21 cellular contexts compared by ENCODE assay signal in the genomic region with DNA sequence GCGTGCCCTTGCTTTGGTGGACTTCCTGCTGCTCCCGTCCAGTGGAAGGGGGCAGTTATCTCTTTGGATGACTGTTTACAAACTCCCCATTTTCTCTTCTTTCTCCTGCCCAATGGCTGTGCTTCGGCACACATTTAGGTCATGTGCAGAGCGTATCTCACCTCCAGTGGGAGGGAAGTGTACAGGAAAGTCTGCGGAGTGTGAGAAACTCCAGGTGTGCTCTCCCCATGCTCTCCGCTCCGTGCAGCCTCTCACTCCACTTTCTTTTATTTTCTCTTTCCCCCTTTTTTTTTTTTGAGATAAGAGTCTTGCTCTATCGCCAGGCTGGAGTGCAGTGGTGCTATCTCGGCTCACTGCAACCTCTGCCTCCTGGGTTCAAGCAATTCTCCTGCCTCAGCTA. TPM values are rescaled to one million over a fixed set of nuclear protein-coding genes. Genes with fewer than 3 reads are reported as not detected.
A peak's percentile ranks its signal among the peaks of the same experiment; 100 is the strongest.
DNase-seq lines count a peak whose midpoint lies in the region; ATAC-seq, FAIRE-seq and TF ChIP-seq lines count a peak whose summit lies in the region.
"Had no signal": no experiment of that assay in that cellular context is flagged by ENCODE, and none has a peak within 500 bp of the region (broad histone marks: within the 10 kb centered on the region; RNA-seq: fewer than 3 reads in every experiment).

No MANE protein-coding gene starts in this region.

- no peak overlapping the region for H3K23ac ChIP-seq in H1 (ENCODE audit: insufficient read length)

- no peak overlapping the region for H3K14ac ChIP-seq in H1 (ENCODE audit: insufficient read length)

- H3K79me1 ChIP-seq in H1 (ENCODE audit: low read depth, low read length), result no peaks in the 10 kb centered on the region

- H3K18ac ChIP-seq in H1 (ENCODE audit: extremely low read depth, low read length), result no peak overlapping the region

- H4K5ac ChIP-seq in H1 (ENCODE audit: insufficient read length, low read depth, low read length), result no peak overlapping the region

- TF ChIP-seq CTCF in HEK293 (tag by site-specific recombination; IDR thresholded peaks at IDR 0.05) (no peak), H1 (IDR thresholded peaks at IDR 0.05; ENCODE audit: control extremely low read depth in 1 of 3, insufficient read depth in 1 of 3, low read depth in 1 of 3, low read length in 3 of 3) (no peak)

- no peak for DNase-seq in H1 (ENCODE audit: low read depth in 1 of 2, low spot score in 2 of 2)
- DNase-seq in KBM-7, result no peak
- no peak for DNase-seq in superior temporal gyrus (ENCODE audit: extremely low spot score)
- DNase-seq: activated CD4-positive, alpha-beta memory T cell treated with anti-CD3 and anti-CD28 coated beads, Interleukin-2, amount 10 ng/mL, durations not matched to agents 7 days and 5 days; activated naive CD8-positive, alpha-beta T cell treated with anti-CD3 and anti-CD28 coated beads for 36 hours; CD4-positive, alpha-beta memory T cell; heart right ventricle; HFFc6; left cardiac atrium; mesendoderm; NCI-H187 treated with DMSO at 0.1 percent for 48 hours; SIG-M5 had no signal

- no peak overlapping the region for H4K8ac ChIP-seq in H1 (ENCODE audit: extremely low read depth, insufficient read depth, low read length)

- H3K23me2 ChIP-seq in H1 (ENCODE audit: low read depth, low read length), result no peaks in the 10 kb centered on the region

- H4K20me1 ChIP-seq in BLaER1 treated with 17β-estradiol and CSF1 and Interleukin-3, amounts not matched to agents 10 nM and 100 nM, result peaks cover 0 to 18% (median 0%) of the 10 kb centered on the region in 11 experiments; a peak in 3 of 22 replicates
- H4K20me1 ChIP-seq in H1 (replicated peaks in 1 of 2; ENCODE audit: control insufficient read depth in 1 of 2, insufficient read depth in 2 of 2, low read length in 2 of 2), result no peaks in the 10 kb centered on the region

- TF ChIP-seq EP300 in H1 (IDR thresholded peaks at IDR 0.05; ENCODE audit: borderline replicate concordance in 1 of 2, low read depth in 2 of 2, low read length in 2 of 2), result no peak

- H2BK15ac ChIP-seq in H1 (ENCODE audit: low read length), result no peak overlapping the region

- H2AFZ ChIP-seq in H1 (ENCODE audit: low read length), result no peak overlapping the region

- H3K27me3 ChIP-seq in BLaER1 treated with 17β-estradiol and CSF1 and Interleukin-3, amounts not matched to agents 10 nM and 100 nM, result peaks cover 0 to 14% (median 11%) of the 10 kb centered on the region in 11 experiments; a peak in 11 of 22 replicates
- H3K27me3 ChIP-seq in H1 (replicated peaks in 1 of 4; ENCODE audit: control insufficient read depth in 3 of 4, extremely low read depth in 1 of 4, insufficient read depth in 3 of 4, low read length in 3 of 4) (no peaks in the 10 kb centered on the region; a peak in 1 of 7 replicates), skeletal muscle tissue (ENCODE audit: control insufficient read depth in 3 of 3, insufficient read depth in 3 of 3, low read length in 3 of 3) (no peaks in the 10 kb centered on the region)
- H3K27me3 ChIP-seq: heart right ventricle, suprapubic skin had no signal

- no peak for FAIRE-seq in H1 (lab: Jason Lieb, UNC)
- FAIRE-seq: astrocyte, G401.6 had no signal

- TF ChIP-seq RAD21 in H1 (IDR thresholded peaks at IDR 0.05 in 1 of 2, conservative IDR thresholded peaks at IDR 0.05 in 1 of 2; ENCODE audit: low read depth in 2 of 2, low read length in 2 of 2), result no peak

- 92% methylated on average over 7 of the region's 9 CpGs; no CpG with 5 or more reads in 1 of the 2 experiments for WGBS in H1 (ENCODE audit: extremely low coverage in 1 of 2, insufficient coverage in 1 of 2, insufficient read length in 1 of 2, insufficient replicate concordance in 2 of 2, low coverage in 1 of 2, low lambda C conversion rate in 2 of 2, missing lambda C conversion rate in 1 of 2), 2 experiments

- in situ Hi-C loops in KBM-7 (cut with MboI; ENCODE audit: low pct_unique_long_range_greater_than_20kb, low sequenced_read_pairs), result no loop called here

- H3K79me2 ChIP-seq in H1 (ENCODE audit: control insufficient read depth in 1 of 2, insufficient read depth in 2 of 2, low read length in 2 of 2), result no peaks in the 10 kb centered on the region

- ATAC-seq in HG02973 (IDR thresholded peaks at IDR 0.05; ENCODE audit: unreplicated experiment), result no peak
- ATAC-seq: heart right ventricle, left cardiac atrium, Panc1 had no signal

- H3K9me3 ChIP-seq in BLaER1 treated with 17β-estradiol and CSF1 and Interleukin-3, amounts not matched to agents 10 nM and 100 nM (replicated peaks in 1 of 11), result no peaks in the 10 kb centered on the region
- no peaks in the 10 kb centered on the region for H3K9me3 ChIP-seq in HEK293 (ENCODE audit: control insufficient read depth, insufficient read depth, low read depth, low read length)
- no peaks in the 10 kb centered on the region for H3K9me3 ChIP-seq in H1 (ENCODE audit: insufficient read depth in 2 of 2, low read depth in 1 of 2, low read length in 1 of 2)
- no peaks in the 10 kb centered on the region for H3K9me3 ChIP-seq in skeletal muscle tissue (ENCODE audit: control insufficient read depth in 3 of 3, low read length in 3 of 3)
- H3K9me3 ChIP-seq: heart right ventricle, suprapubic skin had no signal

- CTCF ChIA-PET in HEK293 (lab: Yijun Ruan, JAX), result no interaction called here
- CTCF ChIA-PET in H1 (lab: Charles Lee; ENCODE audit: partially characterized antibody), result interaction anchor here (1.0 kb wide), 1 partner anchor 20 kb away, joined by 3 read pairs; no protein-coding TSS in a partner anchor

- H3K4me1 ChIP-seq in BLaER1 treated with 17β-estradiol and CSF1 and Interleukin-3, amounts not matched to agents 10 nM and 100 nM, result peaks cover 17 to 45% (median 38%) of the 10 kb centered on the region in 10 experiments
- peaks cover 11% of the 10 kb centered on the region for H3K4me1 ChIP-seq in HEK293 (ENCODE audit: control insufficient read depth, insufficient read depth, low read length)
- H3K4me1 ChIP-seq in H1 (replicated peaks in 1 of 4; ENCODE audit: control insufficient read depth in 3 of 4, insufficient read depth in 4 of 4, low read length in 3 of 4), result peaks cover 4 to 22% (median 10%) of the 10 kb centered on the region in 4 experiments; a peak in 6 of 7 replicates
- H3K4me1 ChIP-seq in skeletal muscle tissue (ENCODE audit: control insufficient read depth in 3 of 3, insufficient read depth in 3 of 3, low read length in 3 of 3), result peaks cover 48 to 66% (median 60%) of the 10 kb centered on the region in 3 donors

- no peak overlapping the region for H2AK5ac ChIP-seq in H1 (ENCODE audit: low read depth, low read length)

- H3K56ac ChIP-seq in H1 (replicated peaks; ENCODE audit: insufficient read length, low read depth, low read length), result no peak overlapping the region

- no peak overlapping the region for H2BK12ac ChIP-seq in H1 (ENCODE audit: low read depth, low read length)

- no peaks in the 10 kb centered on the region for H3K36me3 ChIP-seq in BLaER1 treated with 17β-estradiol and CSF1 and Interleukin-3, amounts not matched to agents 10 nM and 100 nM
- no peaks in the 10 kb centered on the region for H3K36me3 ChIP-seq in HEK293 (ENCODE audit: control insufficient read depth in 2 of 2, insufficient read depth in 1 of 2, low read length in 2 of 2)
- no peaks in the 10 kb centered on the region for H3K36me3 ChIP-seq in H1 (ENCODE audit: control insufficient read depth in 2 of 4, insufficient read depth in 4 of 4, low read length in 3 of 4)
- H3K36me3 ChIP-seq in skeletal muscle tissue (ENCODE audit: control insufficient read depth in 3 of 3, insufficient read depth in 3 of 3, low read length in 3 of 3), result peaks cover 4 to 25% (median 10%) of the 10 kb centered on the region in 3 donors
- H3K36me3 ChIP-seq: suprapubic skin had no signal

- TF ChIP-seq POLR2A in H1 (IDR thresholded peaks at IDR 0.05; ENCODE audit: control extremely low read depth in 1 of 2, low read depth in 2 of 2, low read length in 2 of 2), result no peak

- no peak overlapping the region for H2BK120ac ChIP-seq in H1 (replicated peaks; ENCODE audit: low read depth, low read length)

- H2BK20ac ChIP-seq in H1 (ENCODE audit: low read length), result 0 out of 2 replicates have a peak overlapping the region, but pooled peaks have one; percentile 1

- POLR2A ChIA-PET in HEK293 (lab: Yijun Ruan, JAX) (no interaction called here), H1 (lab: Charles Lee; ENCODE audit: partially characterized antibody) (interaction anchor here (0.6 to 11.5 kb wide), 4 partner anchors 8 to 18 kb away, joined by 3 to 129 read pairs (median 10); a partner anchor contains a TSS)

- no peak overlapping the region for H4K91ac ChIP-seq in H1 (replicated peaks; ENCODE audit: insufficient read length, low read length)

- H3K9ac ChIP-seq in BLaER1 treated with 17β-estradiol and CSF1 and Interleukin-3, amounts not matched to agents 10 nM and 100 nM, result peak overlapping the region in 2 of 11 experiments; percentile 19 to 51; a peak in 1 of 22 replicates
- no peak overlapping the region for H3K9ac ChIP-seq in H1 (replicated peaks in 1 of 4; ENCODE audit: extremely low read depth in 1 of 4, low read depth in 3 of 4, low read length in 3 of 4)
- H3K9ac ChIP-seq in skeletal muscle tissue (ENCODE audit: low read depth in 1 of 3, low read length in 3 of 3), result peak overlapping the region in 2 of 3 donors; percentile 90 to 100
- H3K9ac ChIP-seq: KMS-11 had no signal

- peak overlapping the region in 9 of 11 experiments; percentile 38 to 76 (median 69); a peak in 15 of 22 replicates for H3K4me2 ChIP-seq in BLaER1 treated with 17β-estradiol and CSF1 and Interleukin-3, amounts not matched to agents 10 nM and 100 nM
- H3K4me2 ChIP-seq in H1 (ENCODE audit: insufficient read depth in 1 of 2, low read depth in 2 of 2, low read length in 2 of 2), result no peak overlapping the region
- H3K4me2 ChIP-seq: KMS-11 had no signal

- H3K4ac ChIP-seq in H1 (replicated peaks; ENCODE audit: insufficient read length, low read depth, low read length), result no peak overlapping the region

- no peak overlapping the region for H3K27ac ChIP-seq in BLaER1 treated with 17β-estradiol and CSF1 and Interleukin-3, amounts not matched to agents 10 nM and 100 nM
- H3K27ac ChIP-seq in HEK293 (ENCODE audit: extremely low read depth, low read depth, low read length) (no peak overlapping the region), H1 (ENCODE audit: low read depth, low read length) (no peak overlapping the region), skeletal muscle tissue (ENCODE audit: low read depth, low read length) (peak overlapping the region; percentile 85)
- H3K27ac ChIP-seq: KMS-11 had no signal

- H2BK5ac ChIP-seq in H1 (ENCODE audit: low read depth, low read length), result no peak overlapping the region

- H3K4me3 ChIP-seq in BLaER1 treated with 17β-estradiol and CSF1 and Interleukin-3, amounts not matched to agents 10 nM and 100 nM, result no peak overlapping the region
- H3K4me3 ChIP-seq in HEK293 (ENCODE audit: low read depth, low read length), result no peak overlapping the region
- no peak overlapping the region for H3K4me3 ChIP-seq in H1 (ENCODE audit: extremely low read depth in 1 of 4, insufficient read depth in 2 of 4, low read depth in 3 of 4, low read length in 4 of 4)
- H3K4me3 ChIP-seq in skeletal muscle tissue (ENCODE audit: low read length in 3 of 3), result peak overlapping the region in 1 of 3 donors; percentile 98

RNA-seq across cellular contexts. Expression of a gene that starts 11.9 kb away (rescaled TPM):
- total RNA-seq in H1 (2021; fragmentation: NEBNext Ultra II Directional; extraction: Animal tissue kit (Norgen Biotek cat#: 25700)), result 7.4 and 8.9 TPM in 2 replicates
- 9.0 and 14.3 TPM in 2 replicates for polyA plus RNA-seq in H1 (2011; rRNA removed)
- 15.4 TPM for polyA plus RNA-seq in H1 (2011; cell fraction: cytosol; rRNA removed)
- 16.9 TPM for polyA plus RNA-seq in H1 (2011; cell fraction: nucleus; rRNA removed)
- 4.2 to 9.7 TPM (median 7.2 TPM) in 4 replicates for polyA plus RNA-seq in H1 (2012, experiment 1 of 2)
- polyA plus RNA-seq in H1 (2012, experiment 2 of 2), result 6.6 TPM
- polyA plus RNA-seq in H1 (2013, experiment 1 of 2), result 3.7 TPM
- polyA plus RNA-seq in H1 (2013, experiment 2 of 2), result 2.6 TPM
- polyA minus RNA-seq in H1 (2011; rRNA and poly(A)+ RNA removed), result 22.9 and 32.1 TPM in 2 replicates
- polyA minus RNA-seq in H1 (2011; cell fraction: cytosol; rRNA and poly(A)+ RNA removed), result 7.9 TPM
- polyA minus RNA-seq in H1 (2011; cell fraction: nucleus; rRNA and poly(A)+ RNA removed), result 5.2 TPM
- 12.5 TPM for total RNA-seq in skeletal muscle tissue

Comparison
In these comparisons a context has a peak if more than half of its experiments do, and no peak if none do; other contexts are left out.
1. H3K4me2 ChIP-seq: peak in BLaER1 treated with 17β-estradiol and CSF1 and Interleukin-3, amounts not matched to agents 10 nM and 100 nM (9 of 11); none in H1 (0 of 2).
2. H3K9ac ChIP-seq: peak in skeletal muscle tissue (2 of 3); none in H1 (0 of 4).